ENCODE assay signal across 8 cellular contexts in genomic region chr10:17200035-17200884, GRCh38. TPM values are rescaled to one million over a fixed set of nuclear protein-coding genes. Genes with fewer than 3 reads are reported as not detected.
DNase-seq lines count a peak whose midpoint lies in the region; ATAC-seq and TF ChIP-seq lines count a peak whose summit lies in the region.

No MANE protein-coding gene starts in this region.

- DNase-seq in SIG-M5 treated with dmso at 0.1 percent for 504 hours (lab: John Stamatoyannopoulos, UW; ENCODE audit: unreplicated experiment) (peak; percentile 55), SIG-M5 (lab: John Stamatoyannopoulos, UW) (no peak), RPMI8226 (peak; percentile 32), endothelial cell (ENCODE audit: low spot score) (no peak), ovary (no peak), NCI-H1436 treated with DMSO at 0.1 percent for 48 hours (lab: John Stamatoyannopoulos, UW) (no peak)

- peaks cover 53% of the 10 kb centered on the region for H3K4me1 Mint-ChIP-seq in endothelial cell (ENCODE audit: unreplicated experiment)

- no peaks in the 10 kb centered on the region for H3K4me1 ChIP-seq in ovary (ENCODE audit: insufficient read depth)

- ATAC-seq in GM19351 (IDR thresholded peaks at IDR 0.05; ENCODE audit: unreplicated experiment), result no peak
- ATAC-seq in GM21360 (IDR thresholded peaks at IDR 0.05; ENCODE audit: unreplicated experiment), result no peak

- intact Hi-C loops in ovary (cut with DNase I), result loop anchor here in 2 of 4 donors (2.0 kb wide), 1 partner anchor 29 kb away; the partner anchor contains the start of gene VIM (in 2 of the 2)

- TF ChIP-seq POLR2A in ovary (IDR thresholded peaks at IDR 0.05), result no peak

- H3K9me3 Mint-ChIP-seq in endothelial cell (ENCODE audit: unreplicated experiment), result no peaks in the 10 kb centered on the region

- H3K4me3 ChIP-seq in ovary, result peak overlapping the region; percentile 65

- no peak for TF ChIP-seq EP300 in ovary (IDR thresholded peaks at IDR 0.05)

- no peaks in the 10 kb centered on the region for H3K36me3 Mint-ChIP-seq in endothelial cell (ENCODE audit: low read depth, unreplicated experiment)

- no peaks in the 10 kb centered on the region for H3K36me3 ChIP-seq in ovary

- peak overlapping the region; percentile 95 for H3K27ac Mint-ChIP-seq in endothelial cell (ENCODE audit: unreplicated experiment)

- no peaks in the 10 kb centered on the region for H3K27me3 ChIP-seq in ovary

- TF ChIP-seq CTCF in endothelial cell (IDR thresholded peaks at IDR 0.05; ENCODE audit: unreplicated experiment), result no peak
- TF ChIP-seq CTCF in ovary (IDR thresholded peaks at IDR 0.05), result no peak

- H3K27me3 Mint-ChIP-seq in endothelial cell (ENCODE audit: unreplicated experiment), result peaks cover 7% of the 10 kb centered on the region

- H3K27ac ChIP-seq in ovary, result peak overlapping the region in 1 of 2 donors; percentile 91

- no peaks in the 10 kb centered on the region for H3K9me3 ChIP-seq in ovary

- 2 to 3% (median 3%) methylated on average over 10 of the region's 10 CpGs for WGBS in ovary, 3 donors

- peak overlapping the region; percentile 95 for H3K4me3 Mint-ChIP-seq in endothelial cell (ENCODE audit: unreplicated experiment)

RNA-seq across cellular contexts. Expression of gene TRDMT1, which starts 1.2 kb away (rescaled TPM):
- total RNA-seq in endothelial cell (ENCODE audit: unreplicated experiment) (17.7 TPM), ovary (10 to 100 TPM; 13.1 to 24.3 (median 17.9) TPM)
- polyA plus RNA-seq in ovary, result 1 to 10 TPM; 3.2 to 5.9 TPM

RNA-seq across cellular contexts. Expression of gene VIM, which starts 27.8 kb away (rescaled TPM):
- 6,235 TPM for total RNA-seq in endothelial cell (ENCODE audit: unreplicated experiment)
- total RNA-seq in ovary, result 1,000 to 10,000 TPM; 2,370 to 5,934 (median 4,198) TPM
- polyA plus RNA-seq in ovary, result 1,000 to 10,000 TPM; 5,561 to 6,135 TPM

Comparison
In these comparisons a context has a peak if more than half of its experiments do, and no peak if none do; other contexts are left out.
1. DNase-seq: peak in SIG-M5 treated with dmso at 0.1 percent for 504 hours (single experiment) and RPMI8226 (single experiment); none in SIG-M5 (single experiment), endothelial cell (single experiment), ovary (0 of 5) and NCI-H1436 treated with DMSO at 0.1 percent for 48 hours (single experiment).